8 cellular contexts compared by ENCODE assay signal in genomic region chr1:65255088-65256050, GRCh38. TPM values are rescaled to one million over a fixed set of nuclear protein-coding genes. Genes with fewer than 3 reads are reported as not detected.
DNase-seq lines count a peak whose midpoint lies in the region; ATAC-seq and TF ChIP-seq lines count a peak whose summit lies in the region.

No MANE protein-coding gene starts in this region.

- peaks cover 14% of the 10 kb centered on the region for H3K79me2 ChIP-seq in trophoblast cell (ENCODE audit: control insufficient read depth, insufficient read depth, low read length, poor library complexity)

- DNase-seq in Daoy (ENCODE audit: low read depth) (peak; percentile 32), IMR-90 (no peak), left cardiac atrium (peak; percentile 25), trophoblast cell (no peak), GM19238 (ENCODE audit: insufficient read length, low spot score) (no peak)

- in situ Hi-C loops in IMR-90 (cut with MboI; ENCODE audit: low sequenced_read_pairs), result no loop called here

- H3K18ac ChIP-seq in IMR-90 (ENCODE audit: low read depth, low read length), result no peak overlapping the region
- peak overlapping the region; percentile 98 for H3K18ac ChIP-seq in trophoblast cell (ENCODE audit: low read length)

- peak overlapping the region; percentile 71 for H4K12ac ChIP-seq in trophoblast cell (ENCODE audit: low read depth, low read length)

- H2BK12ac ChIP-seq in trophoblast cell (ENCODE audit: low read length), result no peak overlapping the region

- H2AK9ac ChIP-seq in IMR-90 (replicated peaks; ENCODE audit: low read depth, low read length, poor library complexity), result no peak overlapping the region

- H2AFZ ChIP-seq in IMR-90 (replicated peaks; ENCODE audit: low read length, poor library complexity) (peak overlapping the region; percentile 89), trophoblast cell (ENCODE audit: insufficient read depth, low read length, poor library complexity) (peak overlapping the region; percentile 82)

- H3K4me3 Mint-ChIP-seq in activated naive CD8-positive, alpha-beta T cell, result peak overlapping the region; percentile 90

- TF ChIP-seq CTCF in IMR-90 (conservative IDR thresholded peaks at IDR 0.05; ENCODE audit: low read depth, low read length), result no peak

- H4K20me1 ChIP-seq in IMR-90 (ENCODE audit: insufficient read depth, low read length), result no peaks in the 10 kb centered on the region

- H4K91ac ChIP-seq in IMR-90 (ENCODE audit: insufficient read depth, low read depth, low read length), result no peak overlapping the region
- H4K91ac ChIP-seq in trophoblast cell (ENCODE audit: low read depth, low read length), result peak overlapping the region; percentile 84

- BruUV-seq in IMR-90 (replicated peaks; lab: Mats Ljungman, UMichigan), result no TSS peak

- no peak overlapping the region for H2BK5ac ChIP-seq in IMR-90 (ENCODE audit: low read depth, low read length, poor library complexity, severe bottlenecking)
- H2BK5ac ChIP-seq in trophoblast cell (ENCODE audit: low read depth, low read length, poor library complexity), result no peak overlapping the region

- no peak overlapping the region for H3K27ac ChIP-seq in IMR-90 (ENCODE audit: insufficient read depth, low read length)
- peak overlapping the region; percentile 86 for H3K27ac ChIP-seq in trophoblast cell (ENCODE audit: low read depth, low read length)

- CTCF ChIA-PET in IMR-90 (lab: Yijun Ruan, JAX), result interaction anchor here (1.6 to 1.7 kb wide), 2 partner anchors 19 to 432 kb away, joined by 3 to 7 read pairs; no protein-coding TSS in a partner anchor

- H3K27ac Mint-ChIP-seq in activated naive CD8-positive, alpha-beta T cell, result no peak overlapping the region

- WGBS in IMR-90 (ENCODE audit: extremely low coverage in 2 of 2, insufficient read length in 1 of 2), 2 experiments, result 18% methylated on average over 10 of the region's 28 CpGs; no CpG with 5 or more reads in 1 of the 2 experiments
- no CpG with 5 or more reads among the region's 28 CpGs for WGBS in trophoblast cell (ENCODE audit: extremely low coverage, insufficient coverage, insufficient read length)

- H4K8ac ChIP-seq in IMR-90 (ENCODE audit: low read depth in 2 of 2, low read length in 2 of 2), result no peak overlapping the region
- no peak overlapping the region for H4K8ac ChIP-seq in trophoblast cell (ENCODE audit: low read depth, low read length)

- H3K79me1 ChIP-seq in IMR-90 (ENCODE audit: low read depth in 1 of 2, low read length in 2 of 2) (no peaks in the 10 kb centered on the region), trophoblast cell (ENCODE audit: low read length) (peaks cover 13% of the 10 kb centered on the region)

- no peak overlapping the region for H4K5ac ChIP-seq in IMR-90 (ENCODE audit: low read depth, low read length)

- H3K27me3 ChIP-seq in IMR-90 (ENCODE audit: control insufficient read depth, insufficient read depth, low read length) (peaks cover 23% of the 10 kb centered on the region), trophoblast cell (ENCODE audit: insufficient read depth, low read length) (no peaks in the 10 kb centered on the region)

- ATAC-seq in IMR-90 (ENCODE audit: low read depth) (no peak), left cardiac atrium (peak; percentile 28 to 49), GM18907 (IDR thresholded peaks at IDR 0.05; ENCODE audit: unreplicated experiment) (no peak), GM18873 (IDR thresholded peaks at IDR 0.05; ENCODE audit: low FRiP score, unreplicated experiment) (no peak)

- no peaks in the 10 kb centered on the region for H3K9me3 Mint-ChIP-seq in activated naive CD8-positive, alpha-beta T cell (ENCODE audit: low read depth)

- no peaks in the 10 kb centered on the region; the same call in 1 of the 2 replicates for H3K9me1 ChIP-seq in IMR-90 (ENCODE audit: insufficient read depth, low read length)

- H3K4me1 ChIP-seq in IMR-90 (ENCODE audit: control insufficient read depth, insufficient read depth, low read length) (no peaks in the 10 kb centered on the region; the same call in 1 of the 2 replicates), trophoblast cell (ENCODE audit: control insufficient read depth in 1 of 2, insufficient read depth in 2 of 2, low read length in 2 of 2) (peaks cover 8 to 13% of the 10 kb centered on the region in 2 experiments)

- no peak overlapping the region for H2BK120ac ChIP-seq in IMR-90 (ENCODE audit: low read depth, low read length)
- H2BK120ac ChIP-seq in trophoblast cell (ENCODE audit: insufficient read depth, low read length, poor library complexity), result no peak overlapping the region

- no peak overlapping the region for H3K23ac ChIP-seq in IMR-90 (ENCODE audit: low read depth, low read length)
- H3K23ac ChIP-seq in trophoblast cell (ENCODE audit: low read length), result no peak overlapping the region

- H3K9ac ChIP-seq in IMR-90 (ENCODE audit: low read depth, low read length) (no peak overlapping the region), trophoblast cell (ENCODE audit: low read length) (peak overlapping the region; percentile 65)

- H3K4ac ChIP-seq in IMR-90 (ENCODE audit: low read depth, low read length) (no peak overlapping the region), trophoblast cell (ENCODE audit: low read depth, low read length) (peak overlapping the region; percentile 84)

- no peaks in the 10 kb centered on the region for H3K9me3 ChIP-seq in IMR-90 (ENCODE audit: control insufficient read depth, insufficient read depth, low read length)
- H3K9me3 ChIP-seq in trophoblast cell (ENCODE audit: insufficient read depth, low read depth, low read length), result no peaks in the 10 kb centered on the region

- no peak overlapping the region for H3K56ac ChIP-seq in IMR-90 (ENCODE audit: extremely low read depth, insufficient read depth, low read length)

- H2AK5ac ChIP-seq in IMR-90 (ENCODE audit: low read depth, low read length) (no peak overlapping the region), trophoblast cell (ENCODE audit: low read length) (no peak overlapping the region)

- POLR2A ChIA-PET in IMR-90 (lab: Charles Lee; ENCODE audit: unreplicated experiment), result no interaction called here

- H3K36me3 ChIP-seq in IMR-90 (ENCODE audit: control insufficient read depth, insufficient read depth, low read length) (no peaks in the 10 kb centered on the region), trophoblast cell (ENCODE audit: control insufficient read depth in 1 of 2, insufficient read depth in 2 of 2, low read length in 2 of 2) (no peaks in the 10 kb centered on the region)

- intact Hi-C loops in IMR-90 (cut with micrococcal nuclease) (no loop called here), left cardiac atrium (cut with DNase I) (no loop called here)

- dilution Hi-C loops in IMR-90 (cut with HindIII; ENCODE audit: low sequenced_read_pairs, unreplicated experiment), result no loop called here

- TF ChIP-seq POLR2A in IMR-90 (IDR thresholded peaks at IDR 0.05; ENCODE audit: low read depth, low read length), result no peak

- no peak overlapping the region for H3K4me3 ChIP-seq in IMR-90 (ENCODE audit: insufficient read depth, low read depth, low read length)
- H3K4me3 ChIP-seq in trophoblast cell (ENCODE audit: low read depth, low read length), result peak overlapping the region; percentile 96

- no peaks in the 10 kb centered on the region for H3K36me3 Mint-ChIP-seq in activated naive CD8-positive, alpha-beta T cell

- H3K4me2 ChIP-seq in IMR-90 (ENCODE audit: low read depth, low read length), result peak overlapping the region; percentile 71
- H3K4me2 ChIP-seq in trophoblast cell (ENCODE audit: low read length), result peak overlapping the region; percentile 93

- peaks cover 20% of the 10 kb centered on the region for H3K4me1 Mint-ChIP-seq in activated naive CD8-positive, alpha-beta T cell (ENCODE audit: low read depth)

- H3K14ac ChIP-seq in IMR-90 (replicated peaks; ENCODE audit: low read depth, low read length) (no peak overlapping the region), trophoblast cell (ENCODE audit: low read length) (peak overlapping the region; percentile 95)

- no peak overlapping the region for H2BK15ac ChIP-seq in IMR-90 (ENCODE audit: low read depth, low read length)

- TF ChIP-seq RAD21 in IMR-90 (IDR thresholded peaks at IDR 0.05; ENCODE audit: low read length), result no peak

- H2BK20ac ChIP-seq in IMR-90 (ENCODE audit: low read depth, low read length), result no peak overlapping the region

- peaks cover 5% of the 10 kb centered on the region for H3K27me3 Mint-ChIP-seq in activated naive CD8-positive, alpha-beta T cell

TF ChIP-seq in IMR-90, 13 proteins besides CTCF, POLR2A, EP300 and RAD21:
- TF ChIP-seq ELK1 (IDR thresholded peaks at IDR 0.05; ENCODE audit: borderline replicate concordance, low read depth, low read length) (no peak), BHLHE40 (IDR thresholded peaks at IDR 0.05; ENCODE audit: low read depth, low read length) (no peak), RFX5 (IDR thresholded peaks at IDR 0.05; ENCODE audit: low read depth, low read length) (no peak), RCOR1 (IDR thresholded peaks at IDR 0.05; ENCODE audit: insufficient replicate concordance, low read length) (no peak), CEBPB (IDR thresholded peaks at IDR 0.05; ENCODE audit: low read depth, low read length) (no peak)

RNA-seq across cellular contexts. Expression of gene DNAJC6, which starts 54.0 kb away (rescaled TPM):
- 5.0 and 11.1 TPM in 2 replicates for total RNA-seq in Daoy (2014; rRNA removed; shearing (Covaris generic))
- 0.18 and 0.28 TPM in 2 replicates for total RNA-seq in IMR-90 (2012; rRNA removed)
- 0.05 and 0.13 TPM in 2 replicates for polyA plus RNA-seq in IMR-90 (2012; rRNA removed)
- 0.04 TPM in 1 of 2 replicates, not detected in the other for polyA plus RNA-seq in IMR-90 (2012; cell fraction: cytosol; rRNA removed)
- 0.05 and 0.13 TPM in 2 replicates for polyA plus RNA-seq in IMR-90 (2012; cell fraction: nucleus; rRNA removed; ENCODE audit: low replicate concordance)
- 10 to 100 TPM; 13.8 to 15.4 TPM for total RNA-seq in left cardiac atrium
- 14.7 TPM in 2 replicates for polyA plus RNA-seq in trophoblast cell (2013)

Comparison
In these comparisons a context has a peak if more than half of its experiments do, and no peak if none do; other contexts are left out.
1. DNase-seq: peak in Daoy (single experiment) and left cardiac atrium (single experiment); none in IMR-90 (single experiment), trophoblast cell (0 of 2) and GM19238 (single experiment).
2. ATAC-seq: peak in left cardiac atrium (2 of 2); none in IMR-90 (single experiment), GM18907 (single experiment) and GM18873 (single experiment).